Comparison of ENCODE assay signal across 8 cellular contexts in genomic region chr15:100627789-100628395, GRCh38. TPM values are rescaled to one million over a fixed set of nuclear protein-coding genes. Genes with fewer than 3 reads are reported as not detected.
A peak's percentile ranks its signal among the peaks of the same experiment; 100 is the strongest.
DNase-seq lines count a peak whose midpoint lies in the region; ATAC-seq, FAIRE-seq and TF ChIP-seq lines count a peak whose summit lies in the region.

No MANE protein-coding gene starts in this region.

- H3K9me3 ChIP-seq in thoracic aorta = no peaks in the 10 kb centered on the region

- peak; percentile 83 for ATAC-seq in GM21526 (IDR thresholded peaks at IDR 0.05; ENCODE audit: low FRiP score, unreplicated experiment)
- no peak for ATAC-seq in thoracic aorta (ENCODE audit: insufficient number of reproducible peaks, low FRiP score, low read depth)

- TF ChIP-seq EP300 in Ishikawa (IDR thresholded peaks at IDR 0.05; ENCODE audit: borderline replicate concordance) = no peak

- FAIRE-seq in RCC 7860 (lab: Jason Lieb, UNC) = peak; percentile 61

- no peak overlapping the region for H3K27ac ChIP-seq in thoracic aorta

- DNase-seq in DMS114 treated with DMSO at 0.1 percent for 48 hours (lab: John Stamatoyannopoulos, UW; ENCODE audit: unreplicated experiment) (peak; percentile 74), RCC 7860 (ENCODE audit: low spot score) (peak; percentile 43), activated T-helper 1 cell treated with Interleukin-2 at 50 U/mL for 16 hours (ENCODE audit: low read depth) (peak; percentile 36), fibroblast of the aortic adventitia (ENCODE audit: low read depth) (peak; percentile 92), nucleus accumbens (lab: John Stamatoyannopoulos, UW) (peak in 45 of 56 donors; percentile 0 to 78 (median 29)), thoracic aorta (ENCODE audit: low spot score) (no peak)

- no peaks in the 10 kb centered on the region for H3K4me1 ChIP-seq in thoracic aorta (ENCODE audit: control insufficient read depth in 1 of 2, low read depth in 2 of 2)

- no peak overlapping the region for H3K4me3 ChIP-seq in fibroblast of the aortic adventitia (ENCODE audit: low read depth, low read length)
- no peak overlapping the region for H3K4me3 ChIP-seq in thoracic aorta

- H3K36me3 ChIP-seq in thoracic aorta = no peaks in the 10 kb centered on the region

- H3K27me3 ChIP-seq in thoracic aorta (replicated peaks; ENCODE audit: insufficient read depth) = no peaks in the 10 kb centered on the region

- TF ChIP-seq RAD21 in Ishikawa (IDR thresholded peaks at IDR 0.05; ENCODE audit: low read depth) = peak; percentile 77

- TF ChIP-seq CTCF in fibroblast of the aortic adventitia (IDR thresholded peaks at IDR 0.05; ENCODE audit: insufficient read depth, low read length) (peak; percentile 75), thoracic aorta (IDR thresholded peaks at IDR 0.05) (peak; percentile 85)

TF ChIP-seq in Ishikawa, 13 proteins besides CTCF, POLR2A, EP300 and RAD21:
- TF ChIP-seq CREB1 (IDR thresholded peaks at IDR 0.05; ENCODE audit: low read depth) = no peak
- no peak for TF ChIP-seq CEBPB (IDR thresholded peaks at IDR 0.05)
- TF ChIP-seq, protein P1, sequence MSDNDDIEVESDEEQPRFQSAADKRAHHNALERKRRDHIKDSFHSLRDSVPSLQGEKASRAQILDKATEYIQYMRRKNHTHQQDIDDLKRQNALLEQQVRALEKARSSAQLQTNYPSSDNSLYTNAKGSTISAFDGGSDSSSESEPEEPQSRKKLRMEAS (IDR thresholded peaks at IDR 0.05) = no peak
- TF ChIP-seq TCF12 (IDR thresholded peaks at IDR 0.05; ENCODE audit: low read depth) = no peak
- TF ChIP-seq, protein P2, sequence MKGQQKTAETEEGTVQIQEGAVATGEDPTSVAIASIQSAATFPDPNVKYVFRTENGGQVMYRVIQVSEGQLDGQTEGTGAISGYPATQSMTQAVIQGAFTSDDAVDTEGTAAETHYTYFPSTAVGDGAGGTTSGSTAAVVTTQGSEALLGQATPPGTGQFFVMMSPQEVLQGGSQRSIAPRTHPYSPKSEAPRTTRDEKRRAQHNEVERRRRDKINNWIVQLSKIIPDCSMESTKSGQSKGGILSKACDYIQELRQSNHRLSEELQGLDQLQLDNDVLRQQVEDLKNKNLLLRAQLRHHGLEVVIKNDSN (IDR thresholded peaks at IDR 0.05) = no peak
TF ChIP-seq in Ishikawa: peak in this region for 0.

RNA-seq across cellular contexts. Expression of gene ASB7, which starts 25.5 kb away (rescaled TPM):
- 11.9 and 13.8 TPM in 2 replicates for total RNA-seq in fibroblast of the aortic adventitia (ENCODE audit: low replicate concordance)
- 10 to 100 TPM in 1 of 2 donors, 1 to 10 TPM in 1; 6.0 to 12.8 TPM for total RNA-seq in thoracic aorta

RNA-seq across cellular contexts. Expression of gene LINS1, which starts 25.9 kb away (rescaled TPM):
- total RNA-seq in fibroblast of the aortic adventitia (ENCODE audit: low replicate concordance) (11.2 and 25.8 TPM in 2 replicates), thoracic aorta (10 to 100 TPM in 1 of 2 donors, 1 to 10 TPM in 1; 5.4 to 29.3 TPM)
